1 cellular context compared by ENCODE assay signal in genomic region chr20:62777528-62777830, GRCh38.
TF ChIP-seq lines count a peak whose summit lies in the region.

No MANE protein-coding gene starts in this region.

TF ChIP-seq in IMR-90, 13 proteins besides CTCF, POLR2A, EP300 and RAD21:
- TF ChIP-seq FOS (IDR thresholded peaks at IDR 0.05; ENCODE audit: low read depth, low read length) (no peak), MAZ (IDR thresholded peaks at IDR 0.05; ENCODE audit: borderline replicate concordance, low read depth, low read length) (no peak), CHD1 (IDR thresholded peaks at IDR 0.05; ENCODE audit: low read depth, low read length) (no peak), ELK1 (IDR thresholded peaks at IDR 0.05; ENCODE audit: borderline replicate concordance, low read depth, low read length) (no peak), USF2 (IDR thresholded peaks at IDR 0.05; ENCODE audit: low read depth, low read length) (no peak), MXI1 (IDR thresholded peaks at IDR 0.05; ENCODE audit: borderline replicate concordance, low read depth, low read length) (no peak), NFE2L2 (IDR thresholded peaks at IDR 0.05; ENCODE audit: low read depth, low read length) (no peak), RFX5 (IDR thresholded peaks at IDR 0.05; ENCODE audit: low read depth, low read length) (no peak), MAFK (IDR thresholded peaks at IDR 0.05; ENCODE audit: low read depth, low read length) (no peak), SMC3 (IDR thresholded peaks at IDR 0.05; ENCODE audit: low read depth, low read length) (no peak), RCOR1 (IDR thresholded peaks at IDR 0.05; ENCODE audit: insufficient replicate concordance, low read length) (no peak), BHLHE40 (IDR thresholded peaks at IDR 0.05; ENCODE audit: low read depth, low read length) (no peak), CEBPB (IDR thresholded peaks at IDR 0.05; ENCODE audit: low read depth, low read length) (no peak)
TF ChIP-seq in IMR-90: peak in this region for 0.
